In the genomic region with DNA sequence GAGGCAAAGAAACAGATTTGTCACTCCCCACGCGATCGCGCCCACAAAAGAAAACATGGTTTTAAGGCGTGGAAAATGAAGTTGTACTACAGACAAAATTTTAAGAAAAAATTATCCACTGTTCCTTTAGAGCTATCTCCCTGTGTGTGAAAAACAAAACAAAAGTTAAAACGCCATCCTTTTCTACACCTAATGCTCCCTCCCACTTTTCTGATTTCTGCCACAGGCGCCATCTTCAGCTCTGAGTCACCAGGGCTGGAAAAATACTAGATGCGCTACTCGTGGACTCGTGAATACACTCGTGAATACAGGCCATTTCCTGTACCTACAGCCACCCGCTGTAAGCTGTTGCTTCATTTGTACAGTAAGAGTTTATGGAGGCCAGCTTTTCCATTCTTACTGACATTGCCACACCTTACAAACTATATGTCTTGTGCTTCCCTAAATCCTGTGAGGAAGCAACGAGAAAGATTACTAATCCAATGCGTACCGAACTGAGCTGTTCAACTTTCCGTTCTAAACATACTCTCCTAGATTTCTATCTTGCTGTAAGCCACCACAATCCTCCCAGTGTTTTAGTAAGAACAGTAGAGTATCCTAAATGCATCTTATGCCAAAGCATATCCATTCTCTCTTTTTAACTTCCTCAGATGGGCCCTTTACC, we compare ENCODE assay signal across 8 cellular contexts. TPM values are rescaled to one million over a fixed set of nuclear protein-coding genes. Genes with fewer than 3 reads are reported as not detected.
DNase-seq lines count a peak whose midpoint lies in the region; ATAC-seq and TF ChIP-seq lines count a peak whose summit lies in the region.

No MANE protein-coding gene starts in this region.

- peak overlapping the region; percentile 95 for H3K27ac ChIP-seq in ACC112 (ENCODE audit: low read depth, low read length)

- TF ChIP-seq CTCF in epithelial cell of esophagus (IDR thresholded peaks at IDR 0.05; ENCODE audit: insufficient read depth, low read depth, low read length, missing control alignments), result no peak

- H2AFZ ChIP-seq in ACC112 (ENCODE audit: low read length, unreplicated experiment), result peak overlapping the region; percentile 37

- H3K27me3 ChIP-seq in ACC112 (ENCODE audit: insufficient read depth, low read length), result no peaks in the 10 kb centered on the region

- peak; percentile 34 for ATAC-seq in GM18517 (IDR thresholded peaks at IDR 0.05; ENCODE audit: unreplicated experiment)
- peak; percentile 33 for ATAC-seq in HG03460 (IDR thresholded peaks at IDR 0.05; ENCODE audit: unreplicated experiment)

- H3K79me2 ChIP-seq in ACC112 (ENCODE audit: control insufficient read depth, insufficient read depth, low read length, unreplicated experiment), result peaks cover 31% of the 10 kb centered on the region

- peak; percentile 70 to 77 for DNase-seq in NOMO-1 (lab: John Stamatoyannopoulos, UW; ENCODE audit: unreplicated experiment in 2 of 2)
- peak; percentile 52 for DNase-seq in activated CD8-positive, alpha-beta memory T cell treated with anti-CD3 and anti-CD28 coated beads, Interleukin-2, amount 50 U/mL, for 1 hour (ENCODE audit: extremely low read depth)
- peak; percentile 87 for DNase-seq in epithelial cell of esophagus (ENCODE audit: low read depth)
- DNase-seq in mucosa of gallbladder (ENCODE audit: low spot score), result peak; percentile 76
- DNase-seq in stimulated activated CD8-positive, alpha-beta memory T cell treated with anti-CD3 and anti-CD28 coated beads, Interleukin-2, amount 100 ng/mL, for 48 hours (ENCODE audit: low read depth in 2 of 2), result peak; percentile 27 to 49

- peaks cover 4% of the 10 kb centered on the region; the same call in 1 of the 2 replicates for H3K36me3 ChIP-seq in ACC112 (ENCODE audit: insufficient read depth, low read length)

- H3K4me3 ChIP-seq in ACC112 (ENCODE audit: low read depth, low read length), result peak overlapping the region; percentile 76
- H3K4me3 ChIP-seq in epithelial cell of esophagus (ENCODE audit: low read length), result peak overlapping the region; percentile 76

- peaks cover 19% of the 10 kb centered on the region for H3K4me1 ChIP-seq in ACC112 (ENCODE audit: control insufficient read depth, insufficient read depth, low read length, unreplicated experiment)

RNA-seq across cellular contexts. Expression of gene AHI1, which starts 0.8 kb away (rescaled TPM):
- 20.0 TPM for total RNA-seq in mucosa of gallbladder

Comparison
In these comparisons a context has a peak if more than half of its experiments do, and no peak if none do; other contexts are left out.
1. Peak in every context shown above with its lines: DNase-seq, ATAC-seq, H3K4me3 ChIP-seq and H3K27ac ChIP-seq.